Comparison of ENCODE assay signal across 1 cellular context in genomic region chr2:46562451-46562841, GRCh38.
A peak's percentile ranks its signal among the peaks of the same experiment; 100 is the strongest.
TF ChIP-seq lines count a peak whose summit lies in the region.

No MANE protein-coding gene starts in this region.

TF ChIP-seq in GM12878, 131 proteins besides CTCF, POLR2A, EP300 and RAD21:
- no peak for TF ChIP-seq ZNF217 (IDR thresholded peaks at IDR 0.05)
- no peak for TF ChIP-seq HCFC1 (IDR thresholded peaks at IDR 0.05; ENCODE audit: low read length)
- no peak for TF ChIP-seq SRF (IDR thresholded peaks at IDR 0.05; ENCODE audit: low read depth in 2 of 2, low read length in 2 of 2)
- TF ChIP-seq ZBTB4 (CRISPR knock-in tag; IDR thresholded peaks at IDR 0.05), result no peak
- TF ChIP-seq RUNX3 (IDR thresholded peaks at IDR 0.05; ENCODE audit: low read length), result peak; percentile 81
- TF ChIP-seq RELB (IDR thresholded peaks at IDR 0.05; ENCODE audit: low read depth), result no peak
- TF ChIP-seq STAT3 (IDR thresholded peaks at IDR 0.05; ENCODE audit: low read depth, low read length), result no peak
- TF ChIP-seq YY1 (IDR thresholded peaks at IDR 0.05; ENCODE audit: low read depth, low read length), result no peak
- no peak for TF ChIP-seq MEF2B (IDR thresholded peaks at IDR 0.05; ENCODE audit: partially characterized antibody, poor library complexity, severe bottlenecking)
- TF ChIP-seq BMI1 (IDR thresholded peaks at IDR 0.05; ENCODE audit: borderline replicate concordance), result no peak
- no peak for TF ChIP-seq IRF3 (IDR thresholded peaks at IDR 0.05)
- TF ChIP-seq REST (IDR thresholded peaks at IDR 0.05; ENCODE audit: low read depth, low read length), result no peak
- peak; percentile 92 for TF ChIP-seq TCF7 (IDR thresholded peaks at IDR 0.05; ENCODE audit: borderline replicate concordance)
- TF ChIP-seq TAF1 (IDR thresholded peaks at IDR 0.05; ENCODE audit: borderline replicate concordance, low read depth, low read length), result no peak
- TF ChIP-seq ZNF592 (IDR thresholded peaks at IDR 0.05), result no peak
